In the genomic region with DNA sequence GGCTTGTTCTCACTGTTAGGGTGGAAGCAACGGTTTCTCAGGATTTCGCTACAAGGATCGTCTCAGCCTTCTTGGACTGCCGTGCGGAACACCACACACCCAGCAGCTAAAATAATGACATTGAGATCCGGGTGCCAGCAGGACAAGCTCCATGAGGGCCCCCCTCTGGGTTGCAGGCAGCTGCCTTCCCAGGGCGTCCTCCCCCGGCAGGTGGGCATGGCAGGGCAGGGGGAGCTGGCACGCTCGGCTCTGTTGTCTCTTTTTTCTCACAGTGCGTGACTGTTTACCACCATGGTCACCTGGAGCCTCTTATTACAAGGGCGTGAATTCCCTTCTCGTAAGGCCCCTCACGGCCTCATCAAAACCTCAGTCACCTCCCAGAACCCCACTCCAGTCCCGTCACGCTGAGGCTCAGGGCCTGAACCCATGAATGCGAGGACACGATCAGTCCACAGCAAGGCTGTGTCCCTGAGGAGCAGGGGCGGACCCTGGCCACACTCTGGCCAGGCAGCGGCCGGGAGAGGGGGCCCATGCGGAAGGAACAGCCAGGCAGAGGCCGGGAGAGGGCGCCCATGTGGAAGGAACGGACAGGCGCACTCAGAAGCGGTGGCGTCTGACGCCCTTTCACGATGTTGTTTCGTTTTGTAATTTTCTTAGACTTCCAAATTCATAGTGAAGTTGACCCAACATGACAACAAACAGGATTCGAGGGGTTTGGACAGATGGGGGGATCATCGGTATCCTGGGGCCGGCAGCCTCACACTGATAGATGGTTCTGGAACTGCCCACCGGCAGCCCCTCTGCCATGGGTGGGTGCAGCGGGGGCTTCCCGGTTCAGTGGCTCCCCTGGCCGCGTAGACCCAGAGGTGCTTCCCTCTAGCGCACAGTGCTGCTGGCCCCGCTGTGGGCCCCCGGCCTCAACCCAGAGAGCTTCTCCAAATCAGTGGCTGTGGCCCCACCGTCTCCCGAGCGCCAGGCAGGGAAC, we compare ENCODE assay signal across 8 cellular contexts. TPM values are rescaled to one million over a fixed set of nuclear protein-coding genes. Genes with fewer than 3 reads are reported as not detected.
DNase-seq lines count a peak whose midpoint lies in the region; ATAC-seq, FAIRE-seq and TF ChIP-seq lines count a peak whose summit lies in the region.

No MANE protein-coding gene starts in this region.

- CTCF ChIA-PET in MCF 10A (lab: Yijun Ruan, JAX), result interaction anchor here (0.6 to 1.3 kb wide), 7 partner anchors 13 to 1679 kb away, joined by 3 to 8 read pairs (median 4); no protein-coding TSS in a partner anchor

- TF ChIP-seq CTCF in MCF 10A (IDR thresholded peaks at IDR 0.05; ENCODE audit: unreplicated experiment), result peak; percentile 57

- no peaks in the 10 kb centered on the region for H3K9me3 Mint-ChIP-seq in MCF 10A (ENCODE audit: unreplicated experiment)

- ATAC-seq in GM21381 (IDR thresholded peaks at IDR 0.05; ENCODE audit: unreplicated experiment) (no peak), HG03139 (IDR thresholded peaks at IDR 0.05; ENCODE audit: unreplicated experiment) (no peak)

- no peak overlapping the region for H3K27ac Mint-ChIP-seq in MCF 10A (ENCODE audit: low read depth, unreplicated experiment)

- peaks cover 89% of the 10 kb centered on the region for H3K27me3 Mint-ChIP-seq in MCF 10A (ENCODE audit: insufficient read depth, unreplicated experiment)

- BruUV-seq in MCF 10A (replicated peaks; lab: Mats Ljungman, UMichigan), result no TSS peak

- no peaks in the 10 kb centered on the region for H3K4me1 Mint-ChIP-seq in MCF 10A (ENCODE audit: insufficient read depth, unreplicated experiment)

- H3K4me3 ChIP-seq in HUES64 (ENCODE audit: low read length), result peak overlapping the region; percentile 38
- H3K4me3 ChIP-seq in skeletal muscle satellite cell (ENCODE audit: low read length), result peak overlapping the region; percentile 74

- H3K27me3 ChIP-seq in HUES64 (ENCODE audit: insufficient read depth, low read length), result peaks cover 83% of the 10 kb centered on the region
- peaks cover 52% of the 10 kb centered on the region for H3K27me3 ChIP-seq in skeletal muscle satellite cell (ENCODE audit: control insufficient read depth, insufficient read depth, low read length)

- no peak overlapping the region for H3K27ac ChIP-seq in HUES64 (ENCODE audit: low read depth, low read length)

- DNase-seq in DMS53 treated with DMSO at 0.1 percent for 48 hours (lab: John Stamatoyannopoulos, UW; ENCODE audit: unreplicated experiment) (peak; percentile 76), RCC 7860 (ENCODE audit: low spot score) (peak; percentile 26), MCF 10A (ENCODE audit: unreplicated experiment) (peak; percentile 58), iPS-NIHi11 (ENCODE audit: low spot score) (peak; percentile 73)

- intact Hi-C loops in MCF 10A (cut with micrococcal nuclease), result loop anchor here (1.0 kb wide), 2 partner anchors 15 to 38 kb away; no protein-coding TSS in a partner anchor

- H3K4me2 ChIP-seq in skeletal muscle satellite cell (ENCODE audit: low read length), result peak overlapping the region; percentile 94

- H3K36me3 Mint-ChIP-seq in MCF 10A (ENCODE audit: insufficient read depth, unreplicated experiment), result peaks cover 5% of the 10 kb centered on the region

- H3K4me1 ChIP-seq in HUES64 (ENCODE audit: insufficient read depth, low read length), result peaks cover 4% of the 10 kb centered on the region; the same call in 1 of the 2 replicates
- peaks cover 20% of the 10 kb centered on the region for H3K4me1 ChIP-seq in skeletal muscle satellite cell (ENCODE audit: control insufficient read depth, insufficient read depth, low read length)

- POLR2A ChIA-PET in MCF 10A (lab: Yijun Ruan, JAX), result no interaction called here

- FAIRE-seq in RCC 7860 (lab: Jason Lieb, UNC), result no peak

- WGBS in HUES64, result 35% methylated on average over 45 of the region's 45 CpGs

- H3K9ac ChIP-seq in HUES64 (ENCODE audit: low read depth, low read length) (no peak overlapping the region), skeletal muscle satellite cell (ENCODE audit: low read depth, low read length) (peak overlapping the region; percentile 76)

- H3K9me3 ChIP-seq in HUES64 (ENCODE audit: insufficient read depth, low read depth, low read length), result no peaks in the 10 kb centered on the region
- H3K9me3 ChIP-seq in skeletal muscle satellite cell (replicated peaks; ENCODE audit: low read length), result no peaks in the 10 kb centered on the region

- H3K36me3 ChIP-seq in HUES64 (ENCODE audit: insufficient read depth, low read length) (no peaks in the 10 kb centered on the region), skeletal muscle satellite cell (ENCODE audit: insufficient read depth, low read length) (no peaks in the 10 kb centered on the region)

- H3K4me3 Mint-ChIP-seq in MCF 10A (ENCODE audit: unreplicated experiment), result peak overlapping the region; percentile 68

RNA-seq across cellular contexts. Expression of gene LRCOL1, which starts 10.0 kb away (rescaled TPM):
- not detected for polyA plus RNA-seq in HUES64 (2013, experiment 1 of 2)
- 0.63 TPM for polyA plus RNA-seq in HUES64 (2013, experiment 2 of 2)
- total RNA-seq in MCF 10A (2022), result not detected in 2 replicates
- not detected in 2 replicates for total RNA-seq in skeletal muscle satellite cell (2012; rRNA removed)

RNA-seq across cellular contexts. Expression of gene P2RX2, which starts 18.2 kb away (rescaled TPM):
- 0.10 TPM for polyA plus RNA-seq in HUES64 (2013, experiment 1 of 2)
- 0.13 TPM for polyA plus RNA-seq in HUES64 (2013, experiment 2 of 2)
- total RNA-seq in MCF 10A (2022), result not detected in 2 replicates
- not detected in 2 replicates for total RNA-seq in skeletal muscle satellite cell (2012; rRNA removed)

Comparison
In these comparisons a context has a peak if more than half of its experiments do, and no peak if none do; other contexts are left out.
1. DNase-seq: peak in every context shown above with its lines; median percentile 76 in DMS53 treated with DMSO at 0.1 percent for 48 hours; 73 in iPS-NIHi11; 58 in MCF 10A; 26 in RCC 7860.